Comparison of ENCODE assay signal across 9 cellular contexts in the genomic region with DNA sequence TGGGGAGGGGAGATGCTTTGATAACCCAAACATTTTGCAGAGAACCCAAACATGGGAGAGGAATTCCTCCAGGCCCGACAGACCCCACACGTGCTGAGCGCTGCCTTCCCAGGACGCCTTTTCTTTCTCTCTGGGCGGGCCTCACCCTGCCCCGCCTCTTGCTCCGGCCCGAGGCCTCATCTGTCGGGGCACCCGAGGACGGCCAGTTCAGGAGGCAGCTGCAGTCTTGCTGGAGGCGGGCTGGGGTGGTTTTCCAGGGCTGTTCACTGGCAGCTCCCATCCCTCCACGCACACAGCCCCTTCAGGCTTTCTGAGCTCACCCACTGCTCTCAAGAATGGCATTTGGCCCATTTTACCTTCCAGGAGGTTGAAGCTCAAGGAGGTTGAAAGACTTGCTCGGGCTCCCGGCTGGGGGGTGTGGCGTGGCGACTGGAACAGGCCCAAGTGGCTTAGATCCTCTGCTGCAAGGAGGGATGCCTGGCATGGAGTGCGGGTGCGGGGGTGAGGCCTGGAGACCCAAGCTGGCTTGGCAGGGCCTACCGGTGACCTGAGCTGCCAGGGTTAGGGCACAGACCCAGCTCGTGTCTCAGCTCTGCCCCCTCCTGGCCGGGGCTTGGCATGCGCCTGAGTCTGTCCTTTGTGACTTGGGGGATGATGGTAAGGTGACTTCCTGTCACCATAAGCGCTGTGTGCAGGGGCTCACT.
DNase-seq lines count a peak whose midpoint lies in the region; ATAC-seq and TF ChIP-seq lines count a peak whose summit lies in the region.
"Had no signal": no experiment of that assay in that cellular context is flagged by ENCODE, and none has a peak within 500 bp of the region (broad histone marks: within the 10 kb centered on the region; RNA-seq: fewer than 3 reads in every experiment).

No MANE protein-coding gene starts in this region.

- no peak overlapping the region for H3K4me3 Mint-ChIP-seq in WTC11
- H3K4me3 Mint-ChIP-seq in stimulated activated naive CD8-positive, alpha-beta T cell treated with anti-CD3 and anti-CD28 coated beads, Interleukin-15, amount 100 ng/mL, for 72 hours, result no peak overlapping the region
- H3K4me3 Mint-ChIP-seq: CD4-positive, alpha-beta memory T cell had no signal

- no peak overlapping the region for H3K27ac Mint-ChIP-seq in WTC11
- peak overlapping the region in 1 of 2 donors; percentile 49 for H3K27ac Mint-ChIP-seq in stimulated activated naive CD8-positive, alpha-beta T cell treated with anti-CD3 and anti-CD28 coated beads, Interleukin-15, amount 100 ng/mL, for 72 hours
- H3K27ac Mint-ChIP-seq: CD4-positive, alpha-beta memory T cell had no signal

- TF ChIP-seq CTCF in WTC11 (IDR thresholded peaks at IDR 0.05), result peak; percentile 73

- peak; percentile 94 for ATAC-seq in WTC11
- peak; percentile 72 for ATAC-seq in stimulated activated naive CD8-positive, alpha-beta T cell treated with anti-CD3 and anti-CD28 coated beads, Interleukin-15, amount 100 ng/mL, for 72 hours

- H3K4me1 Mint-ChIP-seq in WTC11, result peaks cover 12% of the 10 kb centered on the region
- no peaks in the 10 kb centered on the region for H3K4me1 Mint-ChIP-seq in stimulated activated naive CD8-positive, alpha-beta T cell treated with anti-CD3 and anti-CD28 coated beads, Interleukin-15, amount 100 ng/mL, for 72 hours

- POLR2A ChIA-PET in WTC11 (lab: Charles Lee), result no interaction called here

- DNase-seq in NCI-H187 (lab: John Stamatoyannopoulos, UW), result peak; percentile 50 to 56
- DNase-seq in NCI-H187 treated with DMSO at 0.1 percent for 48 hours (lab: John Stamatoyannopoulos, UW), result no peak
- peak; percentile 12 to 22 for DNase-seq in Kasumi-1 (lab: John Stamatoyannopoulos, UW)
- peak; percentile 91 for DNase-seq in WTC11 (ENCODE audit: low spot score)
- DNase-seq in dermis blood vessel endothelial cell, result peak; percentile 64
- DNase-seq in lung microvascular endothelial cell (ENCODE audit: low read depth in 2 of 2), result peak; percentile 27 to 59
- DNase-seq in stimulated activated naive CD8-positive, alpha-beta T cell treated with anti-CD3 and anti-CD28 coated beads, Interleukin-15, amount 100 ng/mL, for 72 hours, result peak; percentile 58 to 67
- DNase-seq in GOT3 (lab: John Stamatoyannopoulos, UW), result no peak

- CTCF ChIA-PET in WTC11 (lab: Charles Lee), result interaction anchor here (0.5 to 3.2 kb wide), 71 partner anchors 8 to 769 kb away, joined by 3 to 60 read pairs (median 4); partner anchors contain the start of gene GRPEL1

- H3K27me3 Mint-ChIP-seq in WTC11 (ENCODE audit: low read depth), result peaks cover 2% of the 10 kb centered on the region; the same call in 1 of the 2 replicates
- H3K27me3 Mint-ChIP-seq in stimulated activated naive CD8-positive, alpha-beta T cell treated with anti-CD3 and anti-CD28 coated beads, Interleukin-15, amount 100 ng/mL, for 72 hours, result no peaks in the 10 kb centered on the region

- peaks cover 14% of the 10 kb centered on the region for H3K9me3 Mint-ChIP-seq in WTC11
- peaks cover 0 to 5% of the 10 kb centered on the region in 2 donors for H3K9me3 Mint-ChIP-seq in stimulated activated naive CD8-positive, alpha-beta T cell treated with anti-CD3 and anti-CD28 coated beads, Interleukin-15, amount 100 ng/mL, for 72 hours

- H3K36me3 Mint-ChIP-seq in WTC11, result peaks cover 7% of the 10 kb centered on the region
- H3K36me3 Mint-ChIP-seq: CD4-positive, alpha-beta memory T cell had no signal

TF ChIP-seq in WTC11, 78 proteins besides CTCF, POLR2A, EP300 and RAD21:
- TF ChIP-seq FOXJ3 (CRISPR knock-in tag; IDR thresholded peaks at IDR 0.05; ENCODE audit: borderline replicate concordance), result no peak
- TF ChIP-seq, protein P1, sequence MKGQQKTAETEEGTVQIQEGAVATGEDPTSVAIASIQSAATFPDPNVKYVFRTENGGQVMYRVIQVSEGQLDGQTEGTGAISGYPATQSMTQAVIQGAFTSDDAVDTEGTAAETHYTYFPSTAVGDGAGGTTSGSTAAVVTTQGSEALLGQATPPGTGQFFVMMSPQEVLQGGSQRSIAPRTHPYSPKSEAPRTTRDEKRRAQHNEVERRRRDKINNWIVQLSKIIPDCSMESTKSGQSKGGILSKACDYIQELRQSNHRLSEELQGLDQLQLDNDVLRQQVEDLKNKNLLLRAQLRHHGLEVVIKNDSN (CRISPR knock-in tag; IDR thresholded peaks at IDR 0.05), result no peak
- peak; percentile 55; the same call in 1 of the 2 replicates for TF ChIP-seq MAX (CRISPR knock-in tag; IDR thresholded peaks at IDR 0.05)
- no peak for TF ChIP-seq ZNF416 (CRISPR knock-in tag; IDR thresholded peaks at IDR 0.05)
- TF ChIP-seq ZBTB21 (CRISPR knock-in tag; IDR thresholded peaks at IDR 0.05; ENCODE audit: borderline replicate concordance), result 0 out of 2 replicates have a peak, but pooled peaks have one; percentile 15
- no peak for TF ChIP-seq NR3C1 (CRISPR knock-in tag; conservative IDR thresholded peaks at IDR 0.05; ENCODE audit: low read depth)
- TF ChIP-seq ATF1 (CRISPR knock-in tag; IDR thresholded peaks at IDR 0.05), result no peak
- no peak for TF ChIP-seq SOX15 (CRISPR knock-in tag; IDR thresholded peaks at IDR 0.05)
- TF ChIP-seq PRDM15 (CRISPR knock-in tag; IDR thresholded peaks at IDR 0.05), result no peak

Comparison
In these comparisons a context has a peak if more than half of its experiments do, and no peak if none do; other contexts are left out.
1. DNase-seq: peak in NCI-H187 (2 of 2), Kasumi-1 (2 of 2), WTC11 (single experiment), dermis blood vessel endothelial cell (single experiment), lung microvascular endothelial cell (2 of 2) and stimulated activated naive CD8-positive, alpha-beta T cell treated with anti-CD3 and anti-CD28 coated beads, Interleukin-15, amount 100 ng/mL, for 72 hours (2 of 2); none in NCI-H187 treated with DMSO at 0.1 percent for 48 hours (single experiment) and GOT3 (single experiment).